ENCODE assay signal across 8 cellular contexts in the genomic region with DNA sequence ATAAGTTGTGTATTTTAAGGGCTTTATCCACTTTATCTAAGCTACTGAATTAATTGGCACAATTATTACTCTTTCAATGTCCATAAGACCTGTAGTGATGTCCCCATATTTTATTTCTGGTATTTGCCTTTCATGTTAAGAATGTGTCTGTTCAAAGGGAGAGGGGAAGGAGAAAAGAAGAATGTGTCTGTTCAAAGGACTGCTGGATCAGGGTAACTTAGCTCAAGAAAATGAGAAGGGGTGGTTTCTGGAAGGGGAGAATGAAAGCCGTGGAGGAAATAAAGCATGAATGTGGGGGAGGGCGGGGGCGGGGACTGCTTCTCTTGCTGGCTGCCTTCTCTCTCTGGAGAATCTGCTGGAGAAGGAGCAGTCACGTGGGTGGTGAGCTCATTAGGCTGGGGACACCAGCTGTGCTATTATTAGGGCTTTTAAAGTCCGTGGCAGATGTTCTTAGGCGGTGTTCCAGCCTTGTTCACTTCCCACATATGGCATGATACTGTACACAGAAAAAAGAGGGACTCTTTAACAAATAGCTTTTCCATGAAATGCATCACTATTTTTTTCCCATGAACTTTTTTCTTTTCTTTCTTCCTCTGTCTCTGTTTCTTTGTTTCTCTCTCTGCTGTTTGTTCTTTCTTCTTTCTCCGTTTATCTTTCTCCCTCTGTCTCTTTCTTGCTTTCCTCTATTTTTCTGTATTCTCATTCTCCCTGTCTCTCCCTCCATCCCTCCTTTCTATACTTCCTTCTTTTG.
DNase-seq lines count a peak whose midpoint lies in the region; ATAC-seq and TF ChIP-seq lines count a peak whose summit lies in the region.

No MANE protein-coding gene starts in this region.

- DNase-seq in COR-L47 (lab: John Stamatoyannopoulos, UW) (peak; percentile 67), LNCaP clone FGC (ENCODE audit: low read depth) (peak; percentile 52), RPMI8226 (peak; percentile 93), dermis blood vessel endothelial cell (peak; percentile 97), left kidney (ENCODE audit: low read depth, low spot score) (peak; percentile 97)
- peak; percentile 24 for DNase-seq in stimulated activated naive CD8-positive, alpha-beta T cell treated with anti-CD3 and anti-CD28 coated beads, Interleukin-15, Interleukin-2, amounts not matched to agents 100 U/mL and 50 U/mL, for 24 hours
- no peak for DNase-seq in stimulated activated CD8-positive, alpha-beta memory T cell treated with anti-CD3 and anti-CD28 coated beads, Interleukin-4, amount 100 ng/mL, for 48 hours

- no peak overlapping the region for H3K4me3 ChIP-seq in LNCaP clone FGC (ENCODE audit: low read depth, low read length)

- ATAC-seq in GM21381 (IDR thresholded peaks at IDR 0.05; ENCODE audit: unreplicated experiment), result peak; percentile 79
- no peak for ATAC-seq in stimulated activated naive CD8-positive, alpha-beta T cell treated with anti-CD3 and anti-CD28 coated beads, Interleukin-15, Interleukin-2, amounts not matched to agents 100 U/mL and 50 U/mL, for 24 hours

- TF ChIP-seq CTCF in LNCaP clone FGC (IDR thresholded peaks at IDR 0.05; ENCODE audit: control insufficient read depth, extremely low read depth, insufficient read depth), result no peak
